Comparison of ENCODE assay signal across 15 cellular contexts in genomic region chr19:49120868-49121267, GRCh38. TPM values are rescaled to one million over a fixed set of nuclear protein-coding genes. Genes with fewer than 3 reads are reported as not detected.
A peak's percentile ranks its signal among the peaks of the same experiment; 100 is the strongest.
DNase-seq lines count a peak whose midpoint lies in the region; ATAC-seq and TF ChIP-seq lines count a peak whose summit lies in the region.
"Had no signal": no experiment of that assay in that cellular context is flagged by ENCODE, and none has a peak within 500 bp of the region (broad histone marks: within the 10 kb centered on the region; RNA-seq: fewer than 3 reads in every experiment).

No MANE protein-coding gene starts in this region.

- no peak for TF ChIP-seq POLR2A in thyroid gland (IDR thresholded peaks at IDR 0.05)

- TF ChIP-seq CTCF in Calu3 (IDR thresholded peaks at IDR 0.05; ENCODE audit: unreplicated experiment) (no peak), thyroid gland (IDR thresholded peaks at IDR 0.05) (no peak)

- H3K9me3 Mint-ChIP-seq in Calu3 (ENCODE audit: low read depth, unreplicated experiment): no peaks in the 10 kb centered on the region
- H3K9me3 Mint-ChIP-seq in activated T-helper 1 cell treated with anti-CD3 and anti-CD28 coated beads, Interleukin-12 subunit alpha, Interleukin-12 subunit beta, Interleukin-2, Interleukin-4 antibody, amounts not matched to agents 30 ng/mL and 10 ng/mL and 1 ng/mL, durations not matched to agents 14 hours and 24 hours and 36 hours: no peaks in the 10 kb centered on the region
- H3K9me3 Mint-ChIP-seq in naive B cell: no peaks in the 10 kb centered on the region

- no peak for DNase-seq in Calu3
- no peak for DNase-seq in activated T-helper 1 cell treated with anti-CD3 and anti-CD28 coated beads, Interleukin-12 subunit alpha, Interleukin-12 subunit beta, Interleukin-2, Interleukin-4 antibody, amounts not matched to agents 30 ng/mL and 10 ng/mL and 1 ng/mL, durations not matched to agents 14 hours and 24 hours and 36 hours (ENCODE audit: low spot score)
- DNase-seq in naive B cell: no peak
- no peak for DNase-seq in HK-2 (ENCODE audit: unreplicated experiment)
- no peak for DNase-seq in activated CD8-positive, alpha-beta memory T cell treated with anti-CD3 and anti-CD28 coated beads, Interleukin-2, amount 50 U/mL, for 48 hours
- DNase-seq in thyroid gland: no peak
- DNase-seq: activated CD4-positive, alpha-beta T cell treated with anti-CD3 and anti-CD28 coated beads for 4 hours; hippocampal formation; NCI-H510A treated with DMSO at 0.1 percent for 48 hours; stimulated activated CD4-positive, alpha-beta T cell treated with anti-CD3 and anti-CD28 coated beads, Interleukin-4, amount 100 ng/mL, for 4 hours; stimulated activated naive CD4-positive, alpha-beta T cell had no signal

- no peak overlapping the region for H3K27ac Mint-ChIP-seq in Calu3 (ENCODE audit: unreplicated experiment)
- peak overlapping the region; percentile 53 for H3K27ac Mint-ChIP-seq in activated T-helper 1 cell treated with anti-CD3 and anti-CD28 coated beads, Interleukin-12 subunit alpha, Interleukin-12 subunit beta, Interleukin-2, Interleukin-4 antibody, amounts not matched to agents 30 ng/mL and 10 ng/mL and 1 ng/mL, durations not matched to agents 14 hours and 24 hours and 36 hours
- H3K27ac Mint-ChIP-seq in naive B cell: peak overlapping the region in 2 of 6 donors; percentile 0 to 66

- no peak overlapping the region for H3K9ac ChIP-seq in BLaER1 treated with 17β-estradiol and CSF1 and Interleukin-3, amounts not matched to agents 10 nM and 100 nM

- no peaks in the 10 kb centered on the region for H3K36me3 ChIP-seq in BLaER1 treated with 17β-estradiol and CSF1 and Interleukin-3, amounts not matched to agents 10 nM and 100 nM
- H3K36me3 ChIP-seq in thyroid gland: no peaks in the 10 kb centered on the region

- H3K9me3 ChIP-seq in BLaER1 treated with 17β-estradiol and CSF1 and Interleukin-3, amounts not matched to agents 10 nM and 100 nM (replicated peaks in 1 of 11): no peaks in the 10 kb centered on the region
- H3K9me3 ChIP-seq in thyroid gland: no peaks in the 10 kb centered on the region
- H3K9me3 ChIP-seq: esophagus muscularis mucosa had no signal

- WGBS in thyroid gland, 2 donors: 92 to 98% methylated on average over 2 of the region's 2 CpGs

- H3K27me3 Mint-ChIP-seq in Calu3 (ENCODE audit: unreplicated experiment): peaks cover 37% of the 10 kb centered on the region
- peaks cover 20% of the 10 kb centered on the region for H3K27me3 Mint-ChIP-seq in activated T-helper 1 cell treated with anti-CD3 and anti-CD28 coated beads, Interleukin-12 subunit alpha, Interleukin-12 subunit beta, Interleukin-2, Interleukin-4 antibody, amounts not matched to agents 30 ng/mL and 10 ng/mL and 1 ng/mL, durations not matched to agents 14 hours and 24 hours and 36 hours (ENCODE audit: insufficient read depth)
- H3K27me3 Mint-ChIP-seq in naive B cell: peaks cover 8 to 10% (median 8%) of the 10 kb centered on the region in 3 donors

- peak overlapping the region; percentile 93 for H3K4me3 Mint-ChIP-seq in Calu3 (ENCODE audit: low read depth, unreplicated experiment)
- peak overlapping the region; percentile 87 for H3K4me3 Mint-ChIP-seq in activated T-helper 1 cell treated with anti-CD3 and anti-CD28 coated beads, Interleukin-12 subunit alpha, Interleukin-12 subunit beta, Interleukin-2, Interleukin-4 antibody, amounts not matched to agents 30 ng/mL and 10 ng/mL and 1 ng/mL, durations not matched to agents 14 hours and 24 hours and 36 hours
- peak overlapping the region; percentile 73 to 91 (median 81) for H3K4me3 Mint-ChIP-seq in naive B cell

- H3K4me1 ChIP-seq in BLaER1 treated with 17β-estradiol and CSF1 and Interleukin-3, amounts not matched to agents 10 nM and 100 nM: peaks cover 34 to 43% (median 39%) of the 10 kb centered on the region in 10 experiments
- H3K4me1 ChIP-seq in thyroid gland: peaks cover 19 to 22% of the 10 kb centered on the region in 2 donors

- CTCF ChIA-PET in Calu3 (lab: Charles Lee): interaction anchor here (1.1 kb wide), 1 partner anchor 25 kb away, joined by 3 read pairs; no protein-coding TSS in a partner anchor

- no peak overlapping the region for H3K27ac ChIP-seq in BLaER1 treated with 17β-estradiol and CSF1 and Interleukin-3, amounts not matched to agents 10 nM and 100 nM
- H3K27ac ChIP-seq in thyroid gland: no peak overlapping the region
- H3K27ac ChIP-seq: C4-2B had no signal

- H3K4me3 ChIP-seq in BLaER1 treated with 17β-estradiol and CSF1 and Interleukin-3, amounts not matched to agents 10 nM and 100 nM: peak overlapping the region in 2 of 10 experiments; percentile 68 to 77; a peak in 4 of 20 replicates
- no peak overlapping the region for H3K4me3 ChIP-seq in thyroid gland (replicated peaks in 1 of 3)

- ATAC-seq in naive B cell (ENCODE audit: low read depth in 2 of 2) (no peak), HG03571 (IDR thresholded peaks at IDR 0.05; ENCODE audit: unreplicated experiment) (no peak)

- H3K27me3 ChIP-seq in BLaER1 treated with 17β-estradiol and CSF1 and Interleukin-3, amounts not matched to agents 10 nM and 100 nM: peaks cover 21 to 42% (median 34%) of the 10 kb centered on the region in 11 experiments
- no peaks in the 10 kb centered on the region for H3K27me3 ChIP-seq in thyroid gland
- H3K27me3 ChIP-seq: esophagus muscularis mucosa had no signal

- H4K20me1 ChIP-seq in BLaER1 treated with 17β-estradiol and CSF1 and Interleukin-3, amounts not matched to agents 10 nM and 100 nM: peaks cover 0 to 22% (median 10%) of the 10 kb centered on the region in 11 experiments; a peak in 5 of 22 replicates

- H3K36me3 Mint-ChIP-seq in Calu3 (ENCODE audit: insufficient read depth, unreplicated experiment): peaks cover 33% of the 10 kb centered on the region
- no peaks in the 10 kb centered on the region for H3K36me3 Mint-ChIP-seq in activated T-helper 1 cell treated with anti-CD3 and anti-CD28 coated beads, Interleukin-12 subunit alpha, Interleukin-12 subunit beta, Interleukin-2, Interleukin-4 antibody, amounts not matched to agents 30 ng/mL and 10 ng/mL and 1 ng/mL, durations not matched to agents 14 hours and 24 hours and 36 hours (ENCODE audit: low read depth)
- no peaks in the 10 kb centered on the region for H3K36me3 Mint-ChIP-seq in naive B cell

- intact Hi-C loops in Calu3 (cut with micrococcal nuclease; ENCODE audit: unreplicated experiment) (no loop called here), thyroid gland (cut with DNase I) (no loop called here)
- intact Hi-C loops in activated T-helper 1 cell treated with anti-CD3 and anti-CD28 coated beads, Interleukin-12 subunit alpha, Interleukin-12 subunit beta, Interleukin-2, Interleukin-4 antibody, amounts not matched to agents 30 ng/mL and 10 ng/mL and 1 ng/mL, durations not matched to agents 14 hours and 24 hours and 36 hours (cut with micrococcal nuclease): no loop called here

- peak overlapping the region in 9 of 11 experiments; percentile 91 to 100 (median 98); a peak in 11 of 22 replicates for H3K4me2 ChIP-seq in BLaER1 treated with 17β-estradiol and CSF1 and Interleukin-3, amounts not matched to agents 10 nM and 100 nM

- no TSS peak for BruUV-seq in Calu3 (replicated peaks; lab: Mats Ljungman, UMichigan)

- H3K4me1 Mint-ChIP-seq in Calu3 (ENCODE audit: low read depth, unreplicated experiment): peaks cover 31% of the 10 kb centered on the region
- H3K4me1 Mint-ChIP-seq in activated T-helper 1 cell treated with anti-CD3 and anti-CD28 coated beads, Interleukin-12 subunit alpha, Interleukin-12 subunit beta, Interleukin-2, Interleukin-4 antibody, amounts not matched to agents 30 ng/mL and 10 ng/mL and 1 ng/mL, durations not matched to agents 14 hours and 24 hours and 36 hours (ENCODE audit: low read depth): peaks cover 32% of the 10 kb centered on the region
- peaks cover 31 to 33% (median 32%) of the 10 kb centered on the region in 3 donors for H3K4me1 Mint-ChIP-seq in naive B cell

RNA-seq across cellular contexts. Expression of gene PPFIA3, which starts 1.5 kb away (rescaled TPM):
- total RNA-seq in Calu3 (2022) (4.9 and 6.0 TPM in 2 replicates), thyroid gland (1 to 10 TPM; 4.6 to 7.4 (median 5.3) TPM)
- total RNA-seq in activated T-helper 1 cell treated with anti-CD3 and anti-CD28 coated beads, Interleukin-12 subunit alpha, Interleukin-12 subunit beta, Interleukin-2, Interleukin-4 antibody, amounts not matched to agents 30 ng/mL and 10 ng/mL and 1 ng/mL, durations not matched to agents 14 hours and 24 hours and 36 hours: 5.0 TPM in 2 replicates
- polyA plus RNA-seq in naive B cell (ENCODE audit: low read depth in 6 of 6): under 1 TPM in 2 of 6 donors, not detected in 4; 0.23 to 0.26 TPM

RNA-seq across cellular contexts. Expression of gene C19orf73, which starts 1.9 kb away (rescaled TPM):
- 1.9 and 2.0 TPM in 2 replicates for total RNA-seq in Calu3 (2022)
- total RNA-seq in activated T-helper 1 cell treated with anti-CD3 and anti-CD28 coated beads, Interleukin-12 subunit alpha, Interleukin-12 subunit beta, Interleukin-2, Interleukin-4 antibody, amounts not matched to agents 30 ng/mL and 10 ng/mL and 1 ng/mL, durations not matched to agents 14 hours and 24 hours and 36 hours: 2.6 and 2.9 TPM in 2 replicates
- polyA plus RNA-seq in naive B cell (ENCODE audit: low read depth in 6 of 6): 1 to 10 TPM; 2.8 to 6.3 (median 5.8) TPM
- total RNA-seq in thyroid gland: 10 to 100 TPM in 1 of 4 donors, 1 to 10 TPM in 3; 1.7 to 13.4 (median 6.1) TPM

RNA-seq across cellular contexts. Expression of gene LIN7B, which starts 6.7 kb away (rescaled TPM):
- total RNA-seq in Calu3 (2022) (7.0 and 7.5 TPM in 2 replicates), thyroid gland (10 to 100 TPM; 10.5 to 17.7 (median 13.8) TPM)
- total RNA-seq in activated T-helper 1 cell treated with anti-CD3 and anti-CD28 coated beads, Interleukin-12 subunit alpha, Interleukin-12 subunit beta, Interleukin-2, Interleukin-4 antibody, amounts not matched to agents 30 ng/mL and 10 ng/mL and 1 ng/mL, durations not matched to agents 14 hours and 24 hours and 36 hours: 4.9 and 7.8 TPM in 2 replicates
- polyA plus RNA-seq in naive B cell (ENCODE audit: low read depth in 6 of 6): 1 to 10 TPM in 5 of 6 donors, not detected in 1; 2.8 to 5.0 (median 3.5) TPM

RNA-seq across cellular contexts. Expression of gene HRC, which starts 34.3 kb away (rescaled TPM):
- total RNA-seq in Calu3 (2022) (not detected in 2 replicates), thyroid gland (1 to 10 TPM; 1.1 to 4.1 (median 2.1) TPM)
- total RNA-seq in activated T-helper 1 cell treated with anti-CD3 and anti-CD28 coated beads, Interleukin-12 subunit alpha, Interleukin-12 subunit beta, Interleukin-2, Interleukin-4 antibody, amounts not matched to agents 30 ng/mL and 10 ng/mL and 1 ng/mL, durations not matched to agents 14 hours and 24 hours and 36 hours: not detected in 2 replicates
- polyA plus RNA-seq in naive B cell (ENCODE audit: low read depth in 6 of 6): not detected

RNA-seq across cellular contexts. Expression of gene SNRNP70, which starts 35.6 kb away (rescaled TPM):
- total RNA-seq in Calu3 (2022) (310 and 325 TPM in 2 replicates), thyroid gland (100 to 1,000 TPM; 253 to 388 (median 305) TPM)
- 259 and 272 TPM in 2 replicates for total RNA-seq in activated T-helper 1 cell treated with anti-CD3 and anti-CD28 coated beads, Interleukin-12 subunit alpha, Interleukin-12 subunit beta, Interleukin-2, Interleukin-4 antibody, amounts not matched to agents 30 ng/mL and 10 ng/mL and 1 ng/mL, durations not matched to agents 14 hours and 24 hours and 36 hours
- 10 to 100 TPM; 29.8 to 63.5 (median 41.6) TPM for polyA plus RNA-seq in naive B cell (ENCODE audit: low read depth in 6 of 6)
